In the genomic region with DNA sequence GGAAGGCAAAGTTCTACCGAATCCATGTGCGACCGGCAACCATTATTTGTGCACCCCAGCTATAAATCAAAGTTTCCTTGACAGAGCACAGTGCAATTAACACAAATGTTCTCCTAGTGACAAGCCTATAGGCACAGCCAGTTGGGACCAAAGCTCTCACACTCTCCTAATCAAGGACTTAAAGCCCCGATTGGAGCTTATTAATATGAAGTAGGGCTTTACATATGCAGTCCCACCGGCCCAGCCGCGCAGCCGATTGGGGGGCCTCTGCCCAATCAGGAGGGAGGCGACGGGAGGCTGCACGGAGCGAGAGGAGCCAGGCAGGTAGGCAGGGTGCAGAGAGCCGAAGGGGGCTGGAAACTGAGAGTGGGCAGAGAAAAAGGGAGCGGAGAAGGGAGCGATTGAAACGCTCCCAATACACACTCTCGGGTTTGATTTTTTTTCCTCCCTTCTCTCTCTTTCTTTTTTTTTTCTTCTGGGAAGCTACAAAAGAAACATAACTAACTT, we compare ENCODE assay signal across 9 cellular contexts. TPM values are rescaled to one million over a fixed set of nuclear protein-coding genes. Genes with fewer than 3 reads are reported as not detected.
DNase-seq lines count a peak whose midpoint lies in the region; ATAC-seq, FAIRE-seq and TF ChIP-seq lines count a peak whose summit lies in the region.
"Had no signal": no experiment of that assay in that cellular context is flagged by ENCODE, and none has a peak within 500 bp of the region (broad histone marks: within the 10 kb centered on the region; RNA-seq: fewer than 3 reads in every experiment).

Gene ESRRG, minus strand, starts transcription at position 156 of the 507 bp plus-strand sequence. Its CDS starts 130 bp downstream, at position 26.

- H3K27ac ChIP-seq in brain microvascular endothelial cell: no peak within 1 kb of the TSS
- no peak within 1 kb of the TSS for H3K27ac ChIP-seq in thoracic aorta

- H3K4me3 ChIP-seq in brain microvascular endothelial cell (ENCODE audit: low read depth, low read length) (peak within 1 kb of the TSS; percentile 46), thoracic aorta (peak within 1 kb of the TSS; percentile 63)

- no peaks in the 10 kb centered on the region for H3K9me3 Mint-ChIP-seq in activated CD4-positive, alpha-beta T cell treated with anti-CD3 and anti-CD28 coated beads, Interleukin-2, amount 10 ng/mL, durations not matched to agents 24 days and 14 days

- no peak for TF ChIP-seq CTCF in D721Med (IDR thresholded peaks at IDR 0.05; ENCODE audit: insufficient read depth, missing control alignments)
- TF ChIP-seq CTCF in brain microvascular endothelial cell (IDR thresholded peaks at IDR 0.05; ENCODE audit: low read depth, low read length, missing control alignments): no peak
- TF ChIP-seq CTCF in thoracic aorta (IDR thresholded peaks at IDR 0.05): no peak

- FAIRE-seq in D721Med (lab: Jason Lieb, UNC): peak; percentile 97
- FAIRE-seq: GM18507 had no signal

- no peak within 1 kb of the TSS for H3K27ac Mint-ChIP-seq in activated CD4-positive, alpha-beta T cell treated with anti-CD3 and anti-CD28 coated beads, Interleukin-2, amount 10 ng/mL, durations not matched to agents 24 days and 14 days

- H3K27me3 Mint-ChIP-seq in activated CD4-positive, alpha-beta T cell treated with anti-CD3 and anti-CD28 coated beads, Interleukin-2, amount 10 ng/mL, durations not matched to agents 24 days and 14 days: peaks cover 12% of the 10 kb centered on the region

- no peaks in the 10 kb centered on the region for H3K36me3 Mint-ChIP-seq in activated CD4-positive, alpha-beta T cell treated with anti-CD3 and anti-CD28 coated beads, Interleukin-2, amount 10 ng/mL, durations not matched to agents 24 days and 14 days (ENCODE audit: low read depth)

- H3K4me1 Mint-ChIP-seq in activated CD4-positive, alpha-beta T cell treated with anti-CD3 and anti-CD28 coated beads, Interleukin-2, amount 10 ng/mL, durations not matched to agents 24 days and 14 days: no peaks in the 10 kb centered on the region

- DNase-seq in D721Med (ENCODE audit: insufficient read length, low spot score) (no peak), NCI-H2029 treated with DMSO at 0.1 percent for 48 hours (lab: John Stamatoyannopoulos, UW) (peak; percentile 9), brain microvascular endothelial cell (no peak), left lobe of liver (ENCODE audit: low spot score) (peak; percentile 47), thoracic aorta (ENCODE audit: low spot score) (no peak), A172 (ENCODE audit: low spot score) (no peak), GDM1 (lab: John Stamatoyannopoulos, UW) (no peak)
- no peak for DNase-seq in activated CD4-positive, alpha-beta T cell treated with anti-CD3 and anti-CD28 coated beads, Interleukin-2, amount 10 ng/mL, durations not matched to agents 24 days and 14 days

- ATAC-seq in left lobe of liver: peak; percentile 77
- ATAC-seq in thoracic aorta (ENCODE audit: insufficient number of reproducible peaks, low FRiP score, low read depth): no peak

- H3K4me1 ChIP-seq in thoracic aorta (ENCODE audit: control insufficient read depth in 1 of 2, low read depth in 2 of 2): peaks cover 0 to 7% of the 10 kb centered on the region in 2 donors

- in situ Hi-C loops in brain microvascular endothelial cell (cut with HindIII; ENCODE audit: low pct_ligation_motif_present, low sequenced_read_pairs): no loop called here

- H3K4me3 Mint-ChIP-seq in activated CD4-positive, alpha-beta T cell treated with anti-CD3 and anti-CD28 coated beads, Interleukin-2, amount 10 ng/mL, durations not matched to agents 24 days and 14 days: no peak within 1 kb of the TSS

- H3K36me3 ChIP-seq in brain microvascular endothelial cell (replicated peaks): no peaks in the 10 kb centered on the region
- no peaks in the 10 kb centered on the region for H3K36me3 ChIP-seq in thoracic aorta

- intact Hi-C loops in activated CD4-positive, alpha-beta T cell treated with anti-CD3 and anti-CD28 coated beads, Interleukin-2, amount 10 ng/mL, durations not matched to agents 24 days and 14 days (cut with micrococcal nuclease): no loop called here

- H3K9me3 ChIP-seq in thoracic aorta: no peaks in the 10 kb centered on the region

- H3K27me3 ChIP-seq in brain microvascular endothelial cell (replicated peaks): no peaks in the 10 kb centered on the region
- H3K27me3 ChIP-seq in thoracic aorta (replicated peaks; ENCODE audit: insufficient read depth): peaks cover 11% of the 10 kb centered on the region

RNA-seq across cellular contexts. Expression of gene ESRRG, which starts in this region (rescaled TPM):
- total RNA-seq in left lobe of liver (1.4 TPM), thoracic aorta (not detected)
- 0.02 and 0.05 TPM in 2 replicates for total RNA-seq in A172 (2014; rRNA removed; shearing (Covaris generic))
- total RNA-seq in activated CD4-positive, alpha-beta T cell treated with anti-CD3 and anti-CD28 coated beads, Interleukin-2, amount 10 ng/mL, durations not matched to agents 24 days and 14 days: not detected in 2 replicates

Comparison
In these comparisons a context has a peak if more than half of its experiments do, and no peak if none do; other contexts are left out.
1. DNase-seq: peak in NCI-H2029 treated with DMSO at 0.1 percent for 48 hours (single experiment) and left lobe of liver (single experiment); none in D721Med (single experiment), brain microvascular endothelial cell (single experiment), thoracic aorta (single experiment), A172 (single experiment), activated CD4-positive, alpha-beta T cell treated with anti-CD3 and anti-CD28 coated beads, Interleukin-2, amount 10 ng/mL, durations not matched to agents 24 days and 14 days (single experiment) and GDM1 (single experiment).